Comparison of ENCODE assay signal across 26 cellular contexts in genomic region chr11:19244621-19245020, GRCh38. TPM values are rescaled to one million over a fixed set of nuclear protein-coding genes. Genes with fewer than 3 reads are reported as not detected.
A peak's percentile ranks its signal among the peaks of the same experiment; 100 is the strongest.
DNase-seq lines count a peak whose midpoint lies in the region; ATAC-seq and TF ChIP-seq lines count a peak whose summit lies in the region.
"Had no signal": no experiment of that assay in that cellular context is flagged by ENCODE, and none has a peak within 500 bp of the region (broad histone marks: within the 10 kb centered on the region; RNA-seq: fewer than 3 reads in every experiment).

No MANE protein-coding gene starts in this region.

- WGBS in testis, 2 donors, result 90 to 96% methylated on average over 2 of the region's 2 CpGs

- TF ChIP-seq CTCF in RWPE2 (IDR thresholded peaks at IDR 0.05; ENCODE audit: poor library complexity, severe bottlenecking), result no peak
- no peak for TF ChIP-seq CTCF in mucosa of descending colon (IDR thresholded peaks at IDR 0.05)
- TF ChIP-seq CTCF in testis (IDR thresholded peaks at IDR 0.05), result no peak

- peaks cover 8 to 15% (median 11%) of the 10 kb centered on the region in 11 experiments; a peak in 19 of 22 replicates for H3K27me3 ChIP-seq in BLaER1 treated with 17β-estradiol and CSF1 and Interleukin-3, amounts not matched to agents 10 nM and 100 nM
- H3K27me3 ChIP-seq in RWPE2 (ENCODE audit: insufficient read depth, poor library complexity, severe bottlenecking) (no peaks in the 10 kb centered on the region), testis (no peaks in the 10 kb centered on the region)

- TF ChIP-seq POLR2A in testis (IDR thresholded peaks at IDR 0.05), result no peak

- H3K36me3 ChIP-seq in BLaER1 treated with 17β-estradiol and CSF1 and Interleukin-3, amounts not matched to agents 10 nM and 100 nM, result no peaks in the 10 kb centered on the region
- H3K36me3 ChIP-seq in RWPE2 (ENCODE audit: low read depth) (no peaks in the 10 kb centered on the region), mucosa of descending colon (ENCODE audit: low read depth) (no peaks in the 10 kb centered on the region), testis (ENCODE audit: low read depth, missing control alignments) (no peaks in the 10 kb centered on the region)
- H3K36me3 ChIP-seq: prostate gland, transverse colon had no signal

- peak overlapping the region in 8 of 11 experiments; percentile 8 to 99 (median 62); a peak in 12 of 22 replicates for H3K4me2 ChIP-seq in BLaER1 treated with 17β-estradiol and CSF1 and Interleukin-3, amounts not matched to agents 10 nM and 100 nM

- DNase-seq in HPDE6-E6E7 (ENCODE audit: extremely low spot score) (peak; percentile 83), RWPE2 (ENCODE audit: low spot score) (peak; percentile 81), mucosa of descending colon (no peak), H4 (ENCODE audit: low spot score) (no peak), testis (no peak), GOT3 (lab: John Stamatoyannopoulos, UW) (no peak)
- DNase-seq: ACHN; activated CD8-positive, alpha-beta T cell treated with anti-CD3 and anti-CD28 coated beads, Interleukin-2, amount 10 ng/mL, durations not matched to agents 7 days and 5 days; activated T-cell treated with anti-CD3 and anti-CD28 coated beads, Interleukin-2, amount 50 U/mL, for 72 hours; CD8-positive, alpha-beta memory T cell; naive thymus-derived CD4-positive, alpha-beta T cell; NCI-H1105 treated with DMSO at 0.1 percent for 48 hours; NCI-H2171 treated with DMSO at 0.1 percent for 48 hours; NCI-H82; stimulated activated naive B cell treated with anti-CD40 and anti-IgM and Interleukin-4, amounts not matched to agents 10 μg/mL and 1 μg/mL and 100 μg/mL, for 72 hours; T-helper 1 cell had no signal

- ATAC-seq in RWPE2 (ENCODE audit: low read depth) (peak; percentile 85), mucosa of descending colon (peak; percentile 2), GM18520 (IDR thresholded peaks at IDR 0.05; ENCODE audit: unreplicated experiment) (no peak)
- ATAC-seq: activated CD8-positive, alpha-beta T cell treated with anti-CD3 and anti-CD28 coated beads, Interleukin-2, amount 10 ng/mL, durations not matched to agents 7 days and 5 days; activated T-cell treated with anti-CD3 and anti-CD28 coated beads, Interleukin-2, amount 50 U/mL, for 72 hours; body of pancreas; naive thymus-derived CD4-positive, alpha-beta T cell; stimulated activated naive B cell treated with anti-CD40 and anti-IgM and Interleukin-4, amounts not matched to agents 10 μg/mL and 1 μg/mL and 100 μg/mL, for 72 hours; WTC11 had no signal

- H3K4me1 ChIP-seq in BLaER1 treated with 17β-estradiol and CSF1 and Interleukin-3, amounts not matched to agents 10 nM and 100 nM, result peaks cover 16 to 37% (median 33%) of the 10 kb centered on the region in 10 experiments
- peaks cover 24% of the 10 kb centered on the region for H3K4me1 ChIP-seq in RWPE2 (ENCODE audit: insufficient read depth, poor library complexity, severe bottlenecking)
- peaks cover 28% of the 10 kb centered on the region for H3K4me1 ChIP-seq in mucosa of descending colon (ENCODE audit: low read depth)
- peaks cover 4% of the 10 kb centered on the region for H3K4me1 ChIP-seq in testis
- H3K4me1 ChIP-seq: prostate gland had no signal

- intact Hi-C loops in mucosa of descending colon (cut with DNase I, micrococcal nuclease), result no loop called here
- intact Hi-C loops in testis (cut with DNase I; ENCODE audit: low total_unique reads), result no loop called here

- no peak overlapping the region for H3K9ac ChIP-seq in BLaER1 treated with 17β-estradiol and CSF1 and Interleukin-3, amounts not matched to agents 10 nM and 100 nM

- no peaks in the 10 kb centered on the region; a peak in 2 of 22 replicates for H4K20me1 ChIP-seq in BLaER1 treated with 17β-estradiol and CSF1 and Interleukin-3, amounts not matched to agents 10 nM and 100 nM

- H3K9me3 ChIP-seq in BLaER1 treated with 17β-estradiol and CSF1 and Interleukin-3, amounts not matched to agents 10 nM and 100 nM (replicated peaks in 1 of 11), result peaks cover 0 to 8% (median 1%) of the 10 kb centered on the region in 11 experiments; a peak in 7 of 22 replicates
- H3K9me3 ChIP-seq in RWPE2 (ENCODE audit: severe bottlenecking) (no peaks in the 10 kb centered on the region), mucosa of descending colon (no peaks in the 10 kb centered on the region), testis (no peaks in the 10 kb centered on the region)
- H3K9me3 ChIP-seq: body of pancreas, prostate gland, transverse colon had no signal

- H3K4me3 ChIP-seq in BLaER1 treated with 17β-estradiol and CSF1 and Interleukin-3, amounts not matched to agents 10 nM and 100 nM, result no peak overlapping the region
- H3K4me3 ChIP-seq in RWPE2 (ENCODE audit: severe bottlenecking), result no peak overlapping the region
- H3K4me3 ChIP-seq in mucosa of descending colon, result no peak overlapping the region
- H3K4me3 ChIP-seq in testis, result no peak overlapping the region
- H3K4me3 ChIP-seq: body of pancreas, coronary artery, lung, prostate gland, transverse colon had no signal

- H3K27ac ChIP-seq in BLaER1 treated with 17β-estradiol and CSF1 and Interleukin-3, amounts not matched to agents 10 nM and 100 nM, result peak overlapping the region in 3 of 11 experiments; percentile 1 to 16 (median 8); a peak in 2 of 22 replicates
- H3K27ac ChIP-seq in RWPE2 (ENCODE audit: poor library complexity, severe bottlenecking) (peak overlapping the region; percentile 80), testis (no peak overlapping the region)
- H3K27ac ChIP-seq: body of pancreas, coronary artery, prostate gland had no signal

RNA-seq across cellular contexts. Expression of gene E2F8, which starts 3.9 kb away (rescaled TPM):
- total RNA-seq in mucosa of descending colon (10 to 100 TPM in 1 of 3 donors, 1 to 10 TPM in 2; 1.7 to 10.4 (median 5.1) TPM), testis (1 to 10 TPM; 1.1 to 1.3 TPM)
- 4.0 and 7.7 TPM in 2 replicates for total RNA-seq in H4 (2014; rRNA removed; shearing (Covaris generic))
- polyA plus RNA-seq in testis (ENCODE audit: insufficient read depth, low read depth, low replicate concordance), result 5.3 TPM
- polyA plus RNA-seq: naive thymus-derived CD4-positive, alpha-beta T cell had no signal

RNA-seq across cellular contexts. Expression of gene CSRP3, which starts 42.8 kb away (rescaled TPM):
- total RNA-seq in mucosa of descending colon, result under 1 TPM in 1 of 3 donors, not detected in 2; 0.94 TPM
- not detected in 2 replicates for total RNA-seq in H4 (2014; rRNA removed; shearing (Covaris generic))
- total RNA-seq in testis, result not detected
- 20.3 TPM for polyA plus RNA-seq in testis (ENCODE audit: insufficient read depth, low read depth, low replicate concordance)
- total RNA-seq: activated CD8-positive, alpha-beta T cell treated with anti-CD3 and anti-CD28 coated beads, Interleukin-2, amount 10 ng/mL, durations not matched to agents 7 days and 5 days; activated T-cell treated with anti-CD3 and anti-CD28 coated beads, Interleukin-2, amount 50 U/mL, for 72 hours; body of pancreas; CD8-positive, alpha-beta memory T cell; glomerular endothelial cell; naive thymus-derived CD4-positive, alpha-beta T cell; RPMI7951; transverse colon; WTC11 had no signal
- polyA plus RNA-seq: CD8-positive, alpha-beta memory T cell; naive thymus-derived CD4-positive, alpha-beta T cell had no signal

Comparison
In these comparisons a context has a peak if more than half of its experiments do, and no peak if none do; other contexts are left out.
1. DNase-seq: peak in HPDE6-E6E7 (single experiment) and RWPE2 (single experiment); none in mucosa of descending colon (0 of 3), H4 (single experiment), testis (single experiment) and GOT3 (single experiment).